1 cellular context compared by ENCODE assay signal in genomic region chr17:75390982-75391381, GRCh38.
TF ChIP-seq lines count a peak whose summit lies in the region.

No MANE protein-coding gene starts in this region.

TF ChIP-seq in IMR-90, 13 proteins besides CTCF, POLR2A, EP300 and RAD21 (continued from another document):
- TF ChIP-seq FOS (IDR thresholded peaks at IDR 0.05; ENCODE audit: low read depth, low read length), result no peak
- TF ChIP-seq BHLHE40 (IDR thresholded peaks at IDR 0.05; ENCODE audit: low read depth, low read length), result no peak
- no peak for TF ChIP-seq RFX5 (IDR thresholded peaks at IDR 0.05; ENCODE audit: low read depth, low read length)
- TF ChIP-seq MXI1 (IDR thresholded peaks at IDR 0.05; ENCODE audit: borderline replicate concordance, low read depth, low read length), result no peak
- TF ChIP-seq RCOR1 (IDR thresholded peaks at IDR 0.05; ENCODE audit: insufficient replicate concordance, low read length), result no peak
- TF ChIP-seq, protein P1, sequence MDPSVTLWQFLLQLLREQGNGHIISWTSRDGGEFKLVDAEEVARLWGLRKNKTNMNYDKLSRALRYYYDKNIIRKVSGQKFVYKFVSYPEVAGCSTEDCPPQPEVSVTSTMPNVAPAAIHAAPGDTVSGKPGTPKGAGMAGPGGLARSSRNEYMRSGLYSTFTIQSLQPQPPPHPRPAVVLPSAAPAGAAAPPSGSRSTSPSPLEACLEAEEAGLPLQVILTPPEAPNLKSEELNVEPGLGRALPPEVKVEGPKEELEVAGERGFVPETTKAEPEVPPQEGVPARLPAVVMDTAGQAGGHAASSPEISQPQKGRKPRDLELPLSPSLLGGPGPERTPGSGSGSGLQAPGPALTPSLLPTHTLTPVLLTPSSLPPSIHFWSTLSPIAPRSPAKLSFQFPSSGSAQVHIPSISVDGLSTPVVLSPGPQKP (IDR thresholded peaks at IDR 0.05; ENCODE audit: borderline replicate concordance, low read depth, low read length), result no peak
- no peak for TF ChIP-seq SMC3 (IDR thresholded peaks at IDR 0.05; ENCODE audit: low read depth, low read length)
- TF ChIP-seq MAZ (IDR thresholded peaks at IDR 0.05; ENCODE audit: borderline replicate concordance, low read depth, low read length), result no peak
- TF ChIP-seq NFE2L2 (IDR thresholded peaks at IDR 0.05; ENCODE audit: low read depth, low read length), result no peak
- no peak for TF ChIP-seq CHD1 (IDR thresholded peaks at IDR 0.05; ENCODE audit: low read depth, low read length)
- no peak for TF ChIP-seq MAFK (IDR thresholded peaks at IDR 0.05; ENCODE audit: low read depth, low read length)
- TF ChIP-seq, protein P2, sequence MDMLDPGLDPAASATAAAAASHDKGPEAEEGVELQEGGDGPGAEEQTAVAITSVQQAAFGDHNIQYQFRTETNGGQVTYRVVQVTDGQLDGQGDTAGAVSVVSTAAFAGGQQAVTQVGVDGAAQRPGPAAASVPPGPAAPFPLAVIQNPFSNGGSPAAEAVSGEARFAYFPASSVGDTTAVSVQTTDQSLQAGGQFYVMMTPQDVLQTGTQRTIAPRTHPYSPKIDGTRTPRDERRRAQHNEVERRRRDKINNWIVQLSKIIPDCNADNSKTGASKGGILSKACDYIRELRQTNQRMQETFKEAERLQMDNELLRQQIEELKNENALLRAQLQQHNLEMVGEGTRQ (IDR thresholded peaks at IDR 0.05; ENCODE audit: low read depth, low read length), result no peak
